In the genomic region with DNA sequence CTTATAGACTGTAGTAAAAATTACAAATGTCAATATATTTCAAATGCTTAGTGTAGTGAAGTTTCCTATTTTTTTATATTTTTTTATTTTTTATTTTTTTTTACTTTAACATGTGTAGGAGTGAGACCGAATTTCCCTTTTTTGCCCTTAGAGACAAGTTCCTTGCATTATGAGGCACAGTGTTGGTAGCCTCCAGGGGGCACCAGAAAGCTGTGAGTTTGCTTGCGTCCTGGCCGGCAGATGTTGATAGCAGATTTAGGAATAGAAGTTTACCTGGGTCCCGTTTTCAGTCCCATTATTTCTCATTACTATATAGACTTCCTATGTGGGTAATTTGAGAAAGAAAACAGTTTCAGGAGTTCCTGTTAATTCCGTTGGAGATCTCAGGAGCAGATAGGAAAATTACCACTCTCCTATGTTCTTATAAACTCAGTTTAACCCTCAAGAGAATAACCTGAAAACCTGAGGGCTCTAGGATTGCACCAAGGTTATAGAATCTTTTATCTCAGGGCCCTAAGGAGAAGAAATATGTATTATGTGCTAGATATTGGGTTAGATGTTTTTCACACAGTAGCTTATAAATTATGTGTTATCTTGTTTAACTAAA, we compare ENCODE assay signal across 7 cellular contexts.
DNase-seq lines count a peak whose midpoint lies in the region; ATAC-seq and TF ChIP-seq lines count a peak whose summit lies in the region.

No MANE protein-coding gene starts in this region.

- no peak overlapping the region for H3K4me3 ChIP-seq in Jurkat, Clone E6-1 (ENCODE audit: low read length)
- H3K4me3 ChIP-seq in astrocyte of the cerebellum (ENCODE audit: low read depth, low read length) = no peak overlapping the region

- DNase-seq in GM10248 (ENCODE audit: extremely low spot score) (peak; percentile 24), RKO (ENCODE audit: low spot score) (peak; percentile 67), astrocyte of the cerebellum (ENCODE audit: low read depth) (peak; percentile 61), inferior parietal cortex (ENCODE audit: extremely low spot score) (peak; percentile 69)
- peak; percentile 42 for DNase-seq in Jurkat, Clone E6-1 (ENCODE audit: low read depth, low spot score)
- peak; percentile 51 to 63 for DNase-seq in stimulated activated CD4-positive, alpha-beta T cell treated with anti-CD3 and anti-CD28 coated beads, Interleukin-2, amount 100 ng/mL, for 24 hours

- peak; percentile 50 for ATAC-seq in GM21737 (IDR thresholded peaks at IDR 0.05; ENCODE audit: unreplicated experiment)

- CTCF ChIA-PET in GM10248 (lab: Yijun Ruan, JAX) = interaction anchor here (0.8 to 2.9 kb wide), 18 partner anchors 10 to 627 kb away, joined by 3 to 17 read pairs (median 4); no protein-coding TSS in a partner anchor

- TF ChIP-seq CTCF in GM10248 (IDR thresholded peaks at IDR 0.05; ENCODE audit: control extremely low read depth, extremely low read depth, low read depth, missing control alignments) (peak; percentile 79), astrocyte of the cerebellum (IDR thresholded peaks at IDR 0.05; ENCODE audit: low read depth, low read length, missing control alignments) (peak; percentile 90)

- in situ Hi-C loops in astrocyte of the cerebellum (cut with HindIII; ENCODE audit: low sequenced_read_pairs) = no loop called here

- POLR2A ChIA-PET in GM10248 (lab: Yijun Ruan, JAX) = no interaction called here
